ENCODE assay signal across 10 cellular contexts in the genomic region with DNA sequence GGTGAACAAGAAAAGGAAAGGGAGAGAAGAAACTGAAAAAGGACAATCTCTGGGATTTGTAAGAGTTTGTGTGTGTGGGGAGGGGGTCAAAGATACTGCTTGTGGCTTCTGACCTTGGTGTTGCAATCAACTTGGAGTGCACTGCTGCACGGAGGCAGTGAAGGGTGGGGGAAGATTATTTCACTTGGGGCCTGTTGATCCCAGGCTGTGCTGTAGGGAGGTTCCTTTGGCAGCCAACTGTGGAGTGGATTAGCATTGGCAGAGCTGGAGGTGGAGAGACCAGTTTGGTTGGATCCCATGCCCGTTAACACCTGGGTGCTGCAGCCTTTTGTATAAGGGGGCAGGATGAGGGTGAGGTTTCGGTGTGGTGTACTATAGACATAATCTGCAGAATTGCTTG. TPM values are rescaled to one million over a fixed set of nuclear protein-coding genes. Genes with fewer than 3 reads are reported as not detected.
A peak's percentile ranks its signal among the peaks of the same experiment; 100 is the strongest.
DNase-seq lines count a peak whose midpoint lies in the region; ATAC-seq and TF ChIP-seq lines count a peak whose summit lies in the region.
"Had no signal": no experiment of that assay in that cellular context is flagged by ENCODE, and none has a peak within 500 bp of the region (broad histone marks: within the 10 kb centered on the region; RNA-seq: fewer than 3 reads in every experiment).

No MANE protein-coding gene starts in this region.

- peaks cover 10% of the 10 kb centered on the region for H3K36me3 Mint-ChIP-seq in activated CD4-positive, alpha-beta T cell treated with anti-CD3 and anti-CD28 coated beads, Interleukin-2, amount 10 ng/mL, durations not matched to agents 7 days and 5 days (ENCODE audit: low read depth)

- H3K36me3 ChIP-seq in breast epithelium, result no peaks in the 10 kb centered on the region
- H3K36me3 ChIP-seq in lung (ENCODE audit: control insufficient read depth in 2 of 2, insufficient read depth in 2 of 2, low read length in 2 of 2), result peaks cover 0 to 3% of the 10 kb centered on the region in 2 donors

- H3K27ac ChIP-seq in breast epithelium (peak overlapping the region; percentile 46 to 62), lung (ENCODE audit: low read depth in 1 of 2, low read length in 1 of 2) (peak overlapping the region in 1 of 2 donors; percentile 59)

- TF ChIP-seq CTCF in breast epithelium (IDR thresholded peaks at IDR 0.05) (no peak), lung (IDR thresholded peaks at IDR 0.05; ENCODE audit: control extremely low read depth, extremely low read depth) (no peak)

- H3K4me1 Mint-ChIP-seq in activated CD4-positive, alpha-beta T cell treated with anti-CD3 and anti-CD28 coated beads, Interleukin-2, amount 10 ng/mL, durations not matched to agents 7 days and 5 days, result peaks cover 52% of the 10 kb centered on the region

- H3K27me3 Mint-ChIP-seq in activated CD4-positive, alpha-beta T cell treated with anti-CD3 and anti-CD28 coated beads, Interleukin-2, amount 10 ng/mL, durations not matched to agents 7 days and 5 days, result no peaks in the 10 kb centered on the region
- H3K27me3 Mint-ChIP-seq: activated CD8-positive, alpha-beta T cell treated with anti-CD3 and anti-CD28 coated beads for 36 hours had no signal

- H3K4me1 ChIP-seq in breast epithelium, result peaks cover 0 to 11% of the 10 kb centered on the region in 2 donors
- peaks cover 13 to 23% of the 10 kb centered on the region in 2 donors for H3K4me1 ChIP-seq in lung (ENCODE audit: control insufficient read depth in 2 of 2, insufficient read depth in 2 of 2, low read length in 2 of 2)

- TF ChIP-seq POLR2A in breast epithelium (IDR thresholded peaks at IDR 0.05), result no peak

- 45 to 48% methylated on average over 3 of the region's 3 CpGs for WGBS in lung, 2 donors

- intact Hi-C loops in breast epithelium (cut with DNase I; ENCODE audit: low total_unique reads), result no loop called here
- intact Hi-C loops in posterior vena cava (cut with DNase I), result no loop called here

- ATAC-seq in lung (ENCODE audit: insufficient read depth, low FRiP score) (peak; percentile 74), GM21576 (IDR thresholded peaks at IDR 0.05; ENCODE audit: unreplicated experiment) (no peak), HG02852 (IDR thresholded peaks at IDR 0.05; ENCODE audit: unreplicated experiment) (no peak)
- ATAC-seq: activated CD8-positive, alpha-beta T cell treated with anti-CD3 and anti-CD28 coated beads for 36 hours had no signal

- H3K4me3 Mint-ChIP-seq in activated CD4-positive, alpha-beta T cell treated with anti-CD3 and anti-CD28 coated beads, Interleukin-2, amount 10 ng/mL, durations not matched to agents 7 days and 5 days, result no peak overlapping the region
- H3K4me3 Mint-ChIP-seq: activated CD8-positive, alpha-beta T cell treated with anti-CD3 and anti-CD28 coated beads for 36 hours had no signal

- CTCF ChIA-PET in activated CD4-positive, alpha-beta T cell treated with anti-CD3 and anti-CD28 coated beads, Interleukin-2, amount 10 ng/mL, durations not matched to agents 7 days and 5 days (lab: Charles Lee), result interaction anchor here (0.7 kb wide), 1 partner anchor 32 kb away, joined by 3 read pairs; no protein-coding TSS in a partner anchor

- H3K9me3 ChIP-seq in breast epithelium, result no peaks in the 10 kb centered on the region
- H3K9me3 ChIP-seq in lung (ENCODE audit: control insufficient read depth in 2 of 2, insufficient read depth in 1 of 2, low read length in 1 of 2), result no peaks in the 10 kb centered on the region

- no peaks in the 10 kb centered on the region for H3K9me3 Mint-ChIP-seq in activated CD4-positive, alpha-beta T cell treated with anti-CD3 and anti-CD28 coated beads, Interleukin-2, amount 10 ng/mL, durations not matched to agents 7 days and 5 days
- H3K9me3 Mint-ChIP-seq: activated CD8-positive, alpha-beta T cell treated with anti-CD3 and anti-CD28 coated beads for 36 hours had no signal

- POLR2A ChIA-PET in activated CD4-positive, alpha-beta T cell treated with anti-CD3 and anti-CD28 coated beads, Interleukin-2, amount 10 ng/mL, durations not matched to agents 7 days and 5 days (lab: Charles Lee), result no interaction called here

- H3K27me3 ChIP-seq in breast epithelium (no peaks in the 10 kb centered on the region), lung (ENCODE audit: control insufficient read depth, insufficient read depth) (no peaks in the 10 kb centered on the region)

- DNase-seq in DMS153 treated with DMSO at 0.1 percent for 48 hours (lab: John Stamatoyannopoulos, UW; ENCODE audit: unreplicated experiment) (peak; percentile 50), NCI-H2029 treated with DMSO at 0.1 percent for 48 hours (lab: John Stamatoyannopoulos, UW) (peak; percentile 79), breast epithelium (ENCODE audit: low spot score in 2 of 2) (peak; percentile 52 to 58), lung (ENCODE audit: low spot score) (peak; percentile 70), posterior vena cava (ENCODE audit: low spot score) (no peak)
- DNase-seq in activated CD4-positive, alpha-beta T cell treated with anti-CD3 and anti-CD28 coated beads, Interleukin-2, amount 10 ng/mL, durations not matched to agents 7 days and 5 days, result no peak
- DNase-seq: activated CD8-positive, alpha-beta T cell treated with anti-CD3 and anti-CD28 coated beads for 36 hours; NCI-H1092 had no signal

- H3K4me3 ChIP-seq in breast epithelium (no peak overlapping the region), lung (no peak overlapping the region)

- no peak overlapping the region for H3K27ac Mint-ChIP-seq in activated CD4-positive, alpha-beta T cell treated with anti-CD3 and anti-CD28 coated beads, Interleukin-2, amount 10 ng/mL, durations not matched to agents 7 days and 5 days
- H3K27ac Mint-ChIP-seq: activated CD8-positive, alpha-beta T cell treated with anti-CD3 and anti-CD28 coated beads for 36 hours had no signal

RNA-seq across cellular contexts. Expression of gene AFF1, which starts 38.2 kb away (rescaled TPM):
- total RNA-seq in breast epithelium (10 to 100 TPM; 67.2 to 80.5 (median 70.5) TPM), lung (10 to 100 TPM; 57.4 to 79.0 TPM), posterior vena cava (10 to 100 TPM; 89.5 to 97.5 TPM)
- 10 to 100 TPM in 1 of 2 donors, 1 to 10 TPM in 1; 9.5 to 14.3 TPM for polyA plus RNA-seq in lung
- total RNA-seq in activated CD4-positive, alpha-beta T cell treated with anti-CD3 and anti-CD28 coated beads, Interleukin-2, amount 10 ng/mL, durations not matched to agents 7 days and 5 days, result 10 to 100 TPM; 71.4 to 74.5 TPM

Comparison
In these comparisons a context has a peak if more than half of its experiments do, and no peak if none do; other contexts are left out.
1. DNase-seq: peak in DMS153 treated with DMSO at 0.1 percent for 48 hours (single experiment), NCI-H2029 treated with DMSO at 0.1 percent for 48 hours (single experiment), breast epithelium (2 of 2) and lung (single experiment); none in posterior vena cava (single experiment) and activated CD4-positive, alpha-beta T cell treated with anti-CD3 and anti-CD28 coated beads, Interleukin-2, amount 10 ng/mL, durations not matched to agents 7 days and 5 days (single experiment).